In genomic region chr10:26138613-26139012, GRCh38 we compare ENCODE assay signal across 6 cellular contexts.
"Had no signal": no experiment of that assay in that cellular context is flagged by ENCODE, and none has a peak within 500 bp of the region (broad histone marks: within the 10 kb centered on the region; RNA-seq: fewer than 3 reads in every experiment).

No MANE protein-coding gene starts in this region.

- H3K4me3 ChIP-seq: K562 had no signal

- DNase-seq: IMR-90, KBM-7 had no signal

- FAIRE-seq: HepG2, HTR-8/SVneo, K562 had no signal

- H3K27ac ChIP-seq: HL-60 had no signal
